2 cellular contexts compared by ENCODE assay signal in genomic region chr9:33272061-33272460, GRCh38.
A peak's percentile ranks its signal among the peaks of the same experiment; 100 is the strongest.
TF ChIP-seq lines count a peak whose summit lies in the region.

No MANE protein-coding gene starts in this region.

TF ChIP-seq in IMR-90, 13 proteins besides CTCF, POLR2A, EP300 and RAD21:
- TF ChIP-seq BHLHE40 (IDR thresholded peaks at IDR 0.05; ENCODE audit: low read depth, low read length) (no peak), SMC3 (IDR thresholded peaks at IDR 0.05; ENCODE audit: low read depth, low read length) (no peak), MAZ (IDR thresholded peaks at IDR 0.05; ENCODE audit: borderline replicate concordance, low read depth, low read length) (no peak), CHD1 (IDR thresholded peaks at IDR 0.05; ENCODE audit: low read depth, low read length) (no peak), RCOR1 (IDR thresholded peaks at IDR 0.05; ENCODE audit: insufficient replicate concordance, low read length) (no peak), MXI1 (IDR thresholded peaks at IDR 0.05; ENCODE audit: borderline replicate concordance, low read depth, low read length) (no peak), FOS (IDR thresholded peaks at IDR 0.05; ENCODE audit: low read depth, low read length) (no peak), NFE2L2 (IDR thresholded peaks at IDR 0.05; ENCODE audit: low read depth, low read length) (no peak), CEBPB (IDR thresholded peaks at IDR 0.05; ENCODE audit: low read depth, low read length) (no peak), RFX5 (IDR thresholded peaks at IDR 0.05; ENCODE audit: low read depth, low read length) (no peak), USF2 (IDR thresholded peaks at IDR 0.05; ENCODE audit: low read depth, low read length) (no peak), ELK1 (IDR thresholded peaks at IDR 0.05; ENCODE audit: borderline replicate concordance, low read depth, low read length) (no peak), MAFK (IDR thresholded peaks at IDR 0.05; ENCODE audit: low read depth, low read length) (no peak)

TF ChIP-seq in K562, 482 proteins besides CTCF, POLR2A, EP300 and RAD21 (continues in another document):
- TF ChIP-seq NONO (IDR thresholded peaks at IDR 0.05; ENCODE audit: low read depth in 2 of 2, low read length in 1 of 2): no peak
- TF ChIP-seq HSF4 (CRISPR knock-in tag; IDR thresholded peaks at IDR 0.05; ENCODE audit: borderline replicate concordance): no peak
- no peak for TF ChIP-seq HDAC3 (IDR thresholded peaks at IDR 0.05; ENCODE audit: borderline replicate concordance, partially characterized antibody)
- TF ChIP-seq KLF13 (tag; IDR thresholded peaks at IDR 0.05; ENCODE audit: borderline replicate concordance, low read depth): no peak
- no peak for TF ChIP-seq HNRNPUL1 (IDR thresholded peaks at IDR 0.05; ENCODE audit: low read length)
- TF ChIP-seq CBFA2T2 (conservative IDR thresholded peaks at IDR 0.05): peak; percentile 29; the same call in 1 of the 2 replicates
- no peak for TF ChIP-seq NFYB (IDR thresholded peaks at IDR 0.05; ENCODE audit: extremely low read depth, insufficient read length)
- TF ChIP-seq GTF2A2 (tag; IDR thresholded peaks at IDR 0.05): no peak
- TF ChIP-seq PRDM10 (IDR thresholded peaks at IDR 0.05; ENCODE audit: partially characterized antibody): no peak
- TF ChIP-seq ETV6 (IDR thresholded peaks at IDR 0.05; ENCODE audit: borderline replicate concordance in 1 of 2, low read depth in 2 of 2, low read length in 1 of 2): no peak
- TF ChIP-seq ETV6 (CRISPR knock-in tag; IDR thresholded peaks at IDR 0.05; ENCODE audit: borderline replicate concordance): no peak
- TF ChIP-seq ID3 (CRISPR knock-in tag; IDR thresholded peaks at IDR 0.05): no peak
- TF ChIP-seq ID3 (tag; IDR thresholded peaks at IDR 0.05): no peak
- no peak for TF ChIP-seq CAMTA2 (CRISPR knock-in tag; conservative IDR thresholded peaks at IDR 0.05)
- no peak for TF ChIP-seq BCOR (IDR thresholded peaks at IDR 0.05)
- TF ChIP-seq POLR2AphosphoS5 (IDR thresholded peaks at IDR 0.05; ENCODE audit: control insufficient read depth, insufficient read depth, low read depth, low read length): peak; percentile 24; the same call in 1 of the 2 replicates
- no peak for TF ChIP-seq CEBPG (CRISPR knock-in tag; IDR thresholded peaks at IDR 0.05)
- no peak for TF ChIP-seq CEBPG (tag; conservative IDR thresholded peaks at IDR 0.05 in 1 of 2, IDR thresholded peaks at IDR 0.05 in 1 of 2)
- peak; percentile 59 for TF ChIP-seq CBFA2T3 (IDR thresholded peaks at IDR 0.05)
- no peak for TF ChIP-seq ZFPM2 (CRISPR knock-in tag; IDR thresholded peaks at IDR 0.05)
- no peak for TF ChIP-seq ZNF3 (CRISPR knock-in tag; IDR thresholded peaks at IDR 0.05)
- no peak for TF ChIP-seq RERE (CRISPR knock-in tag; IDR thresholded peaks at IDR 0.05; ENCODE audit: borderline replicate concordance)
- no peak for TF ChIP-seq ZFX (CRISPR knock-in tag; IDR thresholded peaks at IDR 0.05)
- no peak for TF ChIP-seq ETV5 (CRISPR knock-in tag; IDR thresholded peaks at IDR 0.05; ENCODE audit: low read depth)
- TF ChIP-seq HEY1 (CRISPR knock-in tag; IDR thresholded peaks at IDR 0.05; ENCODE audit: borderline replicate concordance): no peak
- no peak for TF ChIP-seq SNRNP70 (optimal IDR thresholded peaks at IDR 0.05; ENCODE audit: low read depth, low read length)
- no peak for TF ChIP-seq STAT6 (CRISPR knock-in tag; IDR thresholded peaks at IDR 0.05)
- peak in 1 of 3 experiments; percentile 59 for TF ChIP-seq YY1 (IDR thresholded peaks at IDR 0.05; ENCODE audit: borderline replicate concordance in 1 of 3, control insufficient read depth in 1 of 3, extremely low read depth in 1 of 3, insufficient read depth in 3 of 3, insufficient read length in 1 of 3, insufficient replicate concordance in 2 of 3, low read depth in 1 of 3, low read length in 2 of 3)
- no peak for TF ChIP-seq E2F1 (CRISPR knock-in tag; IDR thresholded peaks at IDR 0.05)
- TF ChIP-seq ZNF449 (CRISPR knock-in tag; IDR thresholded peaks at IDR 0.05): no peak
- TF ChIP-seq TCF3 (CRISPR knock-in tag; IDR thresholded peaks at IDR 0.05): peak; percentile 62
- no peak for TF ChIP-seq TCF7 (IDR thresholded peaks at IDR 0.05; ENCODE audit: borderline replicate concordance)
- no peak for TF ChIP-seq ZBTB26 (CRISPR knock-in tag; IDR thresholded peaks at IDR 0.05)
- no peak for TF ChIP-seq E2F8 (IDR thresholded peaks at IDR 0.05; ENCODE audit: low read depth, partially characterized antibody)
- TF ChIP-seq ZNF282 (CRISPR knock-in tag; IDR thresholded peaks at IDR 0.05): no peak
- no peak for TF ChIP-seq CTBP1 (IDR thresholded peaks at IDR 0.05; ENCODE audit: borderline replicate concordance)
- no peak for TF ChIP-seq GTF2F1 (IDR thresholded peaks at IDR 0.05; ENCODE audit: low read depth, low read length)
- TF ChIP-seq NBN (IDR thresholded peaks at IDR 0.05; ENCODE audit: low read depth): no peak
- TF ChIP-seq ZFP30 (CRISPR knock-in tag; IDR thresholded peaks at IDR 0.05; ENCODE audit: borderline replicate concordance): no peak
- no peak for TF ChIP-seq PTBP1 (IDR thresholded peaks at IDR 0.05; ENCODE audit: low read depth, low read length)
